Comparison of ENCODE assay signal across 8 cellular contexts in the genomic region with DNA sequence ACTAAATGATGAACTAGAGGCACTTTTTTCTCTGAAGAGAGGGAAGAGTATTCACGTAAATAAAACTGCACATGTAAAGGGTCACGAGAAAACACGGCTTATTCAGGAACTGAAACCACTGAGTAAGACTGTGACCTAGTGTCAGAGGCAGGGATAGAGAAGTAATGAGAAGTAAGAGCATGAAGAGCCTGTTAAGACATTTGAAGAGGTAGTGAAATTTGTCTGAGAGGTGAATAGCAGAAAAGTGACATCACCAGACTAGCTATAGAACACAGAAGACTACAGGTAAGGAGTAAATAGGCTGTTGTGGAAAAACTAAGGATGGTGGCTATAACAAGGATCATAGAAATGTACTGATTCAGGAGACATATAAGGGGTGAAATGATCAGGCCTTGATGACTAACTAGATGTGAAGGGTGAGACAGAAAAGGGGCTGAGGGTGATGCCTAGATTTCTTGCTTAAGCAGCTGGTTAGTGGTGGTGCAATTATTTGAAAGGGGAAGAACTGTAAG.
DNase-seq lines count a peak whose midpoint lies in the region; ATAC-seq and TF ChIP-seq lines count a peak whose summit lies in the region.

No MANE protein-coding gene starts in this region.

- peak; percentile 99 for ATAC-seq in GM19397 (IDR thresholded peaks at IDR 0.05; ENCODE audit: unreplicated experiment)
- peak; percentile 100 for ATAC-seq in HG03354 (IDR thresholded peaks at IDR 0.05; ENCODE audit: poor library complexity, severe bottlenecking, unreplicated experiment)

- TF ChIP-seq CTCF in chondrocyte (IDR thresholded peaks at IDR 0.05): no peak

- DNase-seq in CD1c-positive myeloid dendritic cell (ENCODE audit: extremely low spot score) (peak; percentile 92), chondrocyte (ENCODE audit: low spot score) (no peak), GDM1 (lab: John Stamatoyannopoulos, UW) (no peak), A172 (ENCODE audit: low spot score) (no peak), DMS 273 (lab: John Stamatoyannopoulos, UW; ENCODE audit: unreplicated experiment) (no peak), KG1 (lab: John Stamatoyannopoulos, UW) (no peak)

- H3K4me3 Mint-ChIP-seq in chondrocyte (ENCODE audit: unreplicated experiment): no peak overlapping the region

- H3K36me3 Mint-ChIP-seq in chondrocyte (ENCODE audit: low read depth): peaks cover 38% of the 10 kb centered on the region

- H3K9me3 Mint-ChIP-seq in chondrocyte (ENCODE audit: low read depth): peaks cover 12% of the 10 kb centered on the region

- H3K27ac Mint-ChIP-seq in chondrocyte (ENCODE audit: unreplicated experiment): peak overlapping the region; percentile 5

- H3K4me1 Mint-ChIP-seq in chondrocyte (ENCODE audit: low read depth): no peaks in the 10 kb centered on the region

- no peaks in the 10 kb centered on the region for H3K27me3 Mint-ChIP-seq in chondrocyte (ENCODE audit: low read depth)
